18 cellular contexts compared by ENCODE assay signal in genomic region chr10:131816157-131816775, GRCh38.
A peak's percentile ranks its signal among the peaks of the same experiment; 100 is the strongest.
DNase-seq lines count a peak whose midpoint lies in the region; ATAC-seq, FAIRE-seq and TF ChIP-seq lines count a peak whose summit lies in the region.
"Had no signal": no experiment of that assay in that cellular context is flagged by ENCODE, and none has a peak within 500 bp of the region (broad histone marks: within the 10 kb centered on the region; RNA-seq: fewer than 3 reads in every experiment).

No MANE protein-coding gene starts in this region.

- TF ChIP-seq CTCF in osteocyte (IDR thresholded peaks at IDR 0.05) (no peak), D721Med (IDR thresholded peaks at IDR 0.05; ENCODE audit: insufficient read depth, missing control alignments) (no peak), breast epithelium (IDR thresholded peaks at IDR 0.05) (no peak)

- H3K4me3 Mint-ChIP-seq in stimulated activated naive CD8-positive, alpha-beta T cell treated with anti-CD3 and anti-CD28 coated beads, Interleukin-15, amount 100 ng/mL, for 72 hours: no peak overlapping the region
- no peak overlapping the region for H3K4me3 Mint-ChIP-seq in osteocyte (ENCODE audit: unreplicated experiment)
- H3K4me3 Mint-ChIP-seq: CD8-positive, alpha-beta T cell had no signal

- peaks cover 10% of the 10 kb centered on the region for H3K27me3 Mint-ChIP-seq in stimulated activated naive CD8-positive, alpha-beta T cell treated with anti-CD3 and anti-CD28 coated beads, Interleukin-15, amount 100 ng/mL, for 72 hours
- no peaks in the 10 kb centered on the region for H3K27me3 Mint-ChIP-seq in osteocyte (ENCODE audit: unreplicated experiment)

- DNase-seq in stimulated activated naive CD8-positive, alpha-beta T cell treated with anti-CD3 and anti-CD28 coated beads, Interleukin-15, Interleukin-2, amounts not matched to agents 100 U/mL and 50 U/mL, for 24 hours: no peak
- DNase-seq in stimulated activated naive CD8-positive, alpha-beta T cell treated with anti-CD3 and anti-CD28 coated beads, Interleukin-15, amount 100 ng/mL, for 72 hours: no peak
- DNase-seq in ecto neural progenitor cell (ENCODE audit: low spot score) (peak; percentile 33), osteocyte (ENCODE audit: extremely low spot score, unreplicated experiment) (peak; percentile 78), D721Med (ENCODE audit: insufficient read length, low spot score) (no peak), breast epithelium (ENCODE audit: low spot score in 2 of 2) (no peak)
- DNase-seq: ACHN, DMS 273 treated with DMSO at 0.1 percent for 48 hours, MM.1S, NCI-H1105 treated with DMSO at 0.1 percent for 48 hours, NCI-H2171 treated with DMSO at 0.1 percent for 48 hours, NCI-H774, SHP77 treated with DMSO at 0.1 percent for 48 hours had no signal

- H3K27ac Mint-ChIP-seq in stimulated activated naive CD8-positive, alpha-beta T cell treated with anti-CD3 and anti-CD28 coated beads, Interleukin-15, amount 100 ng/mL, for 72 hours: no peak overlapping the region
- H3K27ac Mint-ChIP-seq in osteocyte (ENCODE audit: unreplicated experiment): no peak overlapping the region
- H3K27ac Mint-ChIP-seq: CD8-positive, alpha-beta T cell had no signal

- no peak overlapping the region for H3K4me3 ChIP-seq in breast epithelium
- H3K4me3 ChIP-seq: HAP-1 had no signal

- peaks cover 0 to 60% of the 10 kb centered on the region in 2 donors for H3K27me3 ChIP-seq in breast epithelium

- H3K4me1 Mint-ChIP-seq in stimulated activated naive CD8-positive, alpha-beta T cell treated with anti-CD3 and anti-CD28 coated beads, Interleukin-15, amount 100 ng/mL, for 72 hours: no peaks in the 10 kb centered on the region
- no peaks in the 10 kb centered on the region for H3K4me1 Mint-ChIP-seq in osteocyte (ENCODE audit: unreplicated experiment)

- intact Hi-C loops in breast epithelium (cut with DNase I; ENCODE audit: low total_unique reads): no loop called here

- no peak for TF ChIP-seq POLR2A in breast epithelium (IDR thresholded peaks at IDR 0.05)

- no peaks in the 10 kb centered on the region for H3K36me3 Mint-ChIP-seq in osteocyte (ENCODE audit: unreplicated experiment)
- H3K36me3 Mint-ChIP-seq: CD8-positive, alpha-beta T cell had no signal

- H3K9me3 ChIP-seq in breast epithelium: no peaks in the 10 kb centered on the region
- H3K9me3 ChIP-seq: HAP-1 had no signal

- no peak overlapping the region for H3K27ac ChIP-seq in breast epithelium

- no peaks in the 10 kb centered on the region for H3K36me3 ChIP-seq in breast epithelium
- H3K36me3 ChIP-seq: HAP-1 had no signal

- FAIRE-seq in D721Med (lab: Jason Lieb, UNC): no peak
- FAIRE-seq: HepG2 had no signal

- ATAC-seq in stimulated activated naive CD8-positive, alpha-beta T cell treated with anti-CD3 and anti-CD28 coated beads, Interleukin-15, Interleukin-2, amounts not matched to agents 100 U/mL and 50 U/mL, for 24 hours: peak; percentile 12
- no peak for ATAC-seq in stimulated activated naive CD8-positive, alpha-beta T cell treated with anti-CD3 and anti-CD28 coated beads, Interleukin-15, amount 100 ng/mL, for 72 hours
- no peak for ATAC-seq in GM19467 (IDR thresholded peaks at IDR 0.05; ENCODE audit: unreplicated experiment)
- ATAC-seq: CD8-positive, alpha-beta T cell; HepG2; Panc1 had no signal

- H3K9me3 Mint-ChIP-seq in stimulated activated naive CD8-positive, alpha-beta T cell treated with anti-CD3 and anti-CD28 coated beads, Interleukin-15, amount 100 ng/mL, for 72 hours: no peaks in the 10 kb centered on the region
- H3K9me3 Mint-ChIP-seq in osteocyte (ENCODE audit: unreplicated experiment): no peaks in the 10 kb centered on the region
- H3K9me3 Mint-ChIP-seq: CD8-positive, alpha-beta T cell had no signal

- H3K4me1 ChIP-seq in breast epithelium: no peaks in the 10 kb centered on the region
- H3K4me1 ChIP-seq: HAP-1 had no signal

Comparison
In these comparisons a context has a peak if more than half of its experiments do, and no peak if none do; other contexts are left out.
1. DNase-seq: peak in ecto neural progenitor cell (single experiment) and osteocyte (single experiment); none in stimulated activated naive CD8-positive, alpha-beta T cell treated with anti-CD3 and anti-CD28 coated beads, Interleukin-15, Interleukin-2, amounts not matched to agents 100 U/mL and 50 U/mL, for 24 hours (single experiment), stimulated activated naive CD8-positive, alpha-beta T cell treated with anti-CD3 and anti-CD28 coated beads, Interleukin-15, amount 100 ng/mL, for 72 hours (0 of 2), D721Med (single experiment) and breast epithelium (0 of 2).